ENCODE assay signal across 1 cellular context in genomic region chr1:237672748-237673147, GRCh38.
TF ChIP-seq lines count a peak whose summit lies in the region.

No MANE protein-coding gene starts in this region.

TF ChIP-seq in K562, 482 proteins besides CTCF, POLR2A, EP300 and RAD21 (continued from another document):
- TF ChIP-seq COPS2 (conservative IDR thresholded peaks at IDR 0.05) (no peak), ZFP36 (IDR thresholded peaks at IDR 0.05; ENCODE audit: low read depth, low read length, partially characterized antibody) (no peak), FOXO4 (CRISPR knock-in tag; IDR thresholded peaks at IDR 0.05) (no peak), MIER1 (IDR thresholded peaks at IDR 0.05; ENCODE audit: low read depth) (no peak), ARID3A (IDR thresholded peaks at IDR 0.05; ENCODE audit: borderline replicate concordance, low read depth, low read length) (no peak), SPI1 (IDR thresholded peaks at IDR 0.05; ENCODE audit: borderline replicate concordance, low read depth, low read length) (no peak)
